Comparison of ENCODE assay signal across 21 cellular contexts in genomic region chr2:42813773-42814172, GRCh38. TPM values are rescaled to one million over a fixed set of nuclear protein-coding genes. Genes with fewer than 3 reads are reported as not detected.
DNase-seq lines count a peak whose midpoint lies in the region; ATAC-seq, FAIRE-seq and TF ChIP-seq lines count a peak whose summit lies in the region.
"Had no signal": no experiment of that assay in that cellular context is flagged by ENCODE, and none has a peak within 500 bp of the region (broad histone marks: within the 10 kb centered on the region; RNA-seq: fewer than 3 reads in every experiment).

No MANE protein-coding gene starts in this region.

- CTCF ChIA-PET in GM12878 (lab: Yijun Ruan, JAX), result interaction anchor here (0.7 to 6.1 kb wide), 7 partner anchors 10 to 763 kb away, joined by 3 to 69 read pairs (median 3); partner anchors contain the start of gene HAAO

- ATAC-seq in GM12878, result no peak
- no peak for ATAC-seq in GM21723 (IDR thresholded peaks at IDR 0.05; ENCODE audit: unreplicated experiment)
- ATAC-seq in GM21825 (IDR thresholded peaks at IDR 0.05; ENCODE audit: unreplicated experiment), result no peak
- ATAC-seq: CD8-positive, alpha-beta T cell; PC-3; T-helper 17 cell had no signal

- TF ChIP-seq CTCF in GM12878 (IDR thresholded peaks at IDR 0.05 in 2 of 3, conservative IDR thresholded peaks at IDR 0.05 in 1 of 3; ENCODE audit: control insufficient read depth in 2 of 3, extremely low read depth in 1 of 3, insufficient read depth in 1 of 3, low read depth in 3 of 3, low read length in 3 of 3), result no peak

- no peaks in the 10 kb centered on the region for H3K27me3 ChIP-seq in GM12878 (replicated peaks in 1 of 2; ENCODE audit: control insufficient read depth in 2 of 2, insufficient read depth in 2 of 2, low read length in 1 of 2)
- H3K27me3 ChIP-seq: BE2C had no signal

- no peak overlapping the region for H2AFZ ChIP-seq in GM12878 (ENCODE audit: control insufficient read depth, low read depth, low read length)

- no peak for TF ChIP-seq RAD21 in GM12878 (IDR thresholded peaks at IDR 0.05; ENCODE audit: insufficient read depth, low read depth, low read length)

- intact Hi-C loops in GM12878 (cut with micrococcal nuclease; ENCODE audit: unreplicated experiment), result loop anchor here (5.0 kb wide), 1 partner anchor 414 kb away; the partner anchor contains the start of gene ZFP36L2

- WGBS in GM12878 (ENCODE audit: insufficient coverage, insufficient replicate concordance, low lambda C conversion rate, missing lambda C conversion rate), result 90% methylated on average over 1 of the region's 1 CpG

- H3K36me3 ChIP-seq in GM12878 (ENCODE audit: control insufficient read depth in 2 of 2, insufficient read depth in 2 of 2, low read length in 1 of 2), result no peaks in the 10 kb centered on the region
- H3K36me3 ChIP-seq: BE2C had no signal

- in situ Hi-C loops in GM12878 (cut with MboI), result no loop called here

- no peaks in the 10 kb centered on the region; the same call in 2 of the 3 replicates for H3K9me3 ChIP-seq in GM12878 (replicated peaks; ENCODE audit: control insufficient read depth, insufficient read depth, low read length)
- H3K9me3 ChIP-seq: BE2C had no signal

- POLR2A ChIA-PET in GM12878 (lab: Charles Lee), result interaction anchor here (0.7 to 0.9 kb wide), 2 partner anchors 20 to 782 kb away, joined by 4 read pairs; partner anchors contain the start of gene THADA

- H3K4me2 ChIP-seq in GM12878 (ENCODE audit: control insufficient read depth, insufficient read depth), result no peak overlapping the region
- H3K4me2 ChIP-seq: SK-N-SH had no signal

- no peak overlapping the region for H3K27ac ChIP-seq in GM12878 (ENCODE audit: control insufficient read depth, insufficient read depth)

- H4K20me1 ChIP-seq in GM12878 (ENCODE audit: control insufficient read depth, insufficient read depth), result no peaks in the 10 kb centered on the region

- peak; percentile 35 to 52 for DNase-seq in AML-193 (lab: John Stamatoyannopoulos, UW)
- no peak for DNase-seq in GM12891 (ENCODE audit: insufficient read length, low spot score)
- peak; percentile 94 for DNase-seq in NOMO-1 treated with DMSO at 0.1 percent for 48 hours (lab: John Stamatoyannopoulos, UW; ENCODE audit: unreplicated experiment)
- DNase-seq in GM12878 (ENCODE audit: low read depth, low spot score), result no peak
- no peak for DNase-seq in nucleus accumbens (lab: John Stamatoyannopoulos, UW)
- DNase-seq: BE2C; CD8-positive, alpha-beta T cell; DMS79 treated with DMSO at 0.1 percent for 48 hours; GDM1; H7; NCI-H1105 treated with DMSO at 0.1 percent for 48 hours; NCI-H1930; NCI-H2171; SK-N-SH; T-helper 17 cell had no signal

- no peak for TF ChIP-seq EP300 in GM12878 (IDR thresholded peaks at IDR 0.05; ENCODE audit: borderline replicate concordance in 1 of 2, control insufficient read depth in 1 of 2, low read depth in 2 of 2, low read length in 2 of 2)

- SMC1A ChIA-PET in GM12878 (lab: Charles Lee; ENCODE audit: uncharacterized antibody, unreplicated experiment), result interaction anchor here (0.7 to 2.4 kb wide), 2 partner anchors 10 to 18 kb away, joined by 3 to 10 read pairs; no protein-coding TSS in a partner anchor

- H3K9ac ChIP-seq in GM12878 (ENCODE audit: control insufficient read depth, insufficient read depth, low read length), result no peak overlapping the region
- H3K9ac ChIP-seq: SK-N-SH had no signal

- H3K4me1 ChIP-seq in GM12878 (ENCODE audit: control insufficient read depth, insufficient read depth, low read length), result peaks cover 9% of the 10 kb centered on the region

- BruUV-seq in GM12878 (replicated peaks; lab: Mats Ljungman, UMichigan), result no TSS peak

- no peaks in the 10 kb centered on the region for H3K79me2 ChIP-seq in GM12878 (ENCODE audit: control insufficient read depth, insufficient read depth, low read length)

- TF ChIP-seq POLR2A in GM12891 (IDR thresholded peaks at IDR 0.05; ENCODE audit: low read depth, low read length) (no peak), GM12878 (IDR thresholded peaks at IDR 0.05; ENCODE audit: low read depth, low read length) (no peak)

- RAD21 ChIA-PET in GM12878 (lab: Charles Lee; ENCODE audit: unreplicated experiment), result no interaction called here

- FAIRE-seq in GM12891 (lab: Jason Lieb, UNC) (no peak), GM12878 (lab: Jason Lieb, UNC) (peak; percentile 38)
- FAIRE-seq: D721Med had no signal

- H3K4me3 ChIP-seq in GM12878, result no peak overlapping the region

TF ChIP-seq in GM12891, 5 proteins besides CTCF, POLR2A, EP300 and RAD21:
- TF ChIP-seq TAF1 (IDR thresholded peaks at IDR 0.05; ENCODE audit: low read depth, low read length) (no peak), SPI1 (IDR thresholded peaks at IDR 0.05; ENCODE audit: low read depth, low read length) (0 out of 2 replicates have a peak, but pooled peaks have one; percentile 30)
TF ChIP-seq in GM12891: peak in this region for 1.

TF ChIP-seq in GM12878, 131 proteins besides CTCF, POLR2A, EP300 and RAD21 (continues in another document):
- TF ChIP-seq CHD2 (IDR thresholded peaks at IDR 0.05; ENCODE audit: borderline replicate concordance, low read depth, low read length), result no peak
- no peak for TF ChIP-seq MTA2 (IDR thresholded peaks at IDR 0.05; ENCODE audit: low read depth)
- TF ChIP-seq ELK1 (IDR thresholded peaks at IDR 0.05; ENCODE audit: low read depth, low read length), result no peak
- TF ChIP-seq ZNF217 (IDR thresholded peaks at IDR 0.05), result no peak
- TF ChIP-seq RELB (IDR thresholded peaks at IDR 0.05; ENCODE audit: low read depth), result no peak
- TF ChIP-seq CHD4 (IDR thresholded peaks at IDR 0.05), result no peak
- TF ChIP-seq TBL1XR1 (IDR thresholded peaks at IDR 0.05; ENCODE audit: low read depth, low read length), result no peak
- TF ChIP-seq NR2C2 (IDR thresholded peaks at IDR 0.05; ENCODE audit: borderline replicate concordance, control insufficient read depth, insufficient read length, low read depth), result no peak

RNA-seq across cellular contexts. Expression of gene HAAO, which starts 21.4 kb away (rescaled TPM):
- 17.0 TPM for polyA plus RNA-seq in GM12891 (2012; ENCODE audit: low read depth, missing spikeins)
- 37.5 and 48.1 TPM in 2 replicates for total RNA-seq in GM12878 (2013; cell fraction: nucleolus; rRNA removed)
- total RNA-seq in GM12878 (2014; rRNA removed), result 25.7 and 25.9 TPM in 2 replicates
- 21.5 and 21.6 TPM in 2 replicates for total RNA-seq in GM12878 (2014; rRNA removed; fragmentation: Illumina TruSeq; extraction: Trizol)
- total RNA-seq in GM12878 (2021), result 41.6 and 49.5 TPM in 2 replicates
- 14.7 TPM for polyA plus RNA-seq in GM12878 (2011; ENCODE audit: low read depth)
- polyA plus RNA-seq in GM12878 (2011; rRNA removed), result 17.0 and 29.2 TPM in 2 replicates
- 39.3 and 56.1 TPM in 2 replicates for polyA plus RNA-seq in GM12878 (2011; cell fraction: cytosol; rRNA removed)
- polyA plus RNA-seq in GM12878 (2011; cell fraction: nucleus; rRNA removed), result 72.4 and 75.6 TPM in 2 replicates
- 23.2 and 34.1 TPM in 2 replicates for polyA plus RNA-seq in GM12878 (2012)
- 6.9 and 19.1 TPM in 2 replicates for polyA plus RNA-seq in GM12878 (2014; fragmentation: Illumina TruSeq; extraction: Trizol)
- polyA plus RNA-seq in GM12878 (2014; fragmentation: Nextera tagmentation; extraction: Ambion mirVana), result 1 to 10 TPM; 4.3 to 6.9 TPM
- polyA plus RNA-seq in GM12878 (2014; rRNA removed), result 28.0 and 31.9 TPM in 2 replicates
- polyA plus RNA-seq in GM12878 (2016; fragmentation: Nextera tagmentation; extraction: Ambion mirVana), result 10 to 100 TPM; 54.7 to 58.7 TPM
- 17.6 and 31.9 TPM in 2 replicates for polyA minus RNA-seq in GM12878 (2011; rRNA and poly(A)+ RNA removed)
- 10.0 and 11.2 TPM in 2 replicates for polyA minus RNA-seq in GM12878 (2011; cell fraction: cytosol; rRNA and poly(A)+ RNA removed)
- 16.3 and 33.4 TPM in 2 replicates for polyA minus RNA-seq in GM12878 (2011; cell fraction: nucleus; rRNA and poly(A)+ RNA removed)
- total RNA-seq: CD8-positive, alpha-beta T cell; HT-29; NCI-H460; PC-3 had no signal
- polyA plus RNA-seq: SK-N-SH had no signal

RNA-seq across cellular contexts. Expression of gene OXER1, which starts 49.8 kb away (rescaled TPM):
- polyA plus RNA-seq in GM12891 (2012; ENCODE audit: low read depth, missing spikeins), result 2.6 TPM
- total RNA-seq in GM12878 (2013; cell fraction: nucleolus; rRNA removed), result 4.2 and 6.5 TPM in 2 replicates
- total RNA-seq in GM12878 (2014; rRNA removed) (2.5 and 2.9 TPM in 2 replicates), GM12878 (2014; rRNA removed; fragmentation: Illumina TruSeq; extraction: Trizol) (1.6 and 2.0 TPM in 2 replicates), GM12878 (2021) (6.6 and 7.6 TPM in 2 replicates)
- polyA plus RNA-seq in GM12878 (2011; ENCODE audit: low read depth), result 3.2 TPM
- polyA plus RNA-seq in GM12878 (2011; rRNA removed) (1.4 and 3.8 TPM in 2 replicates), GM12878 (2014; fragmentation: Illumina TruSeq; extraction: Trizol) (0.51 and 2.0 TPM in 2 replicates), GM12878 (2014; fragmentation: Nextera tagmentation; extraction: Ambion mirVana) (under 1 TPM; 0.11 to 0.13 TPM), GM12878 (2014; rRNA removed) (6.1 and 6.6 TPM in 2 replicates), GM12878 (2016; fragmentation: Nextera tagmentation; extraction: Ambion mirVana) (1 to 10 TPM; 5.3 to 8.6 TPM)
- polyA plus RNA-seq in GM12878 (2011; cell fraction: cytosol; rRNA removed), result 4.1 and 6.7 TPM in 2 replicates
- polyA plus RNA-seq in GM12878 (2011; cell fraction: nucleus; rRNA removed), result 22.8 and 24.8 TPM in 2 replicates
- polyA plus RNA-seq in GM12878 (2012), result 4.7 and 6.5 TPM in 2 replicates
- 3.1 and 6.3 TPM in 2 replicates for polyA minus RNA-seq in GM12878 (2011; rRNA and poly(A)+ RNA removed)
- 1.3 and 2.5 TPM in 2 replicates for polyA minus RNA-seq in GM12878 (2011; cell fraction: cytosol; rRNA and poly(A)+ RNA removed)
- 3.4 and 6.2 TPM in 2 replicates for polyA minus RNA-seq in GM12878 (2011; cell fraction: nucleus; rRNA and poly(A)+ RNA removed)
- total RNA-seq: HT-29, NCI-H460, PC-3 had no signal
- polyA plus RNA-seq: SK-N-SH had no signal

Comparison
In these comparisons a context has a peak if more than half of its experiments do, and no peak if none do; other contexts are left out.
1. DNase-seq: peak in AML-193 (2 of 2) and NOMO-1 treated with DMSO at 0.1 percent for 48 hours (single experiment); none in GM12891 (single experiment), GM12878 (single experiment) and nucleus accumbens (0 of 56).